Comparison of ENCODE assay signal across 24 cellular contexts in genomic region chr3:51887620-51888019, GRCh38. TPM values are rescaled to one million over a fixed set of nuclear protein-coding genes. Genes with fewer than 3 reads are reported as not detected.
DNase-seq lines count a peak whose midpoint lies in the region; ATAC-seq, FAIRE-seq and TF ChIP-seq lines count a peak whose summit lies in the region.
"Had no signal": no experiment of that assay in that cellular context is flagged by ENCODE, and none has a peak within 500 bp of the region (broad histone marks: within the 10 kb centered on the region; RNA-seq: fewer than 3 reads in every experiment).

No MANE protein-coding gene starts in this region.

- TF ChIP-seq RAD21 in H1 (IDR thresholded peaks at IDR 0.05 in 1 of 2, conservative IDR thresholded peaks at IDR 0.05 in 1 of 2; ENCODE audit: low read depth in 2 of 2, low read length in 2 of 2) = no peak

- no peaks in the 10 kb centered on the region for H3K79me1 ChIP-seq in H1 (ENCODE audit: low read depth, low read length)

- no peak overlapping the region for H3K4ac ChIP-seq in H1 (replicated peaks; ENCODE audit: insufficient read length, low read depth, low read length)

- no peak overlapping the region for H3K4me3 Mint-ChIP-seq in activated naive CD8-positive, alpha-beta T cell treated with anti-CD3 and anti-CD28 coated beads for 36 hours
- H3K4me3 Mint-ChIP-seq: CD8-positive, alpha-beta memory T cell; IgD-negative memory B cell had no signal

- no peak overlapping the region for H3K18ac ChIP-seq in H1 (ENCODE audit: extremely low read depth, low read length)

- H3K9me3 Mint-ChIP-seq in activated naive CD8-positive, alpha-beta T cell treated with anti-CD3 and anti-CD28 coated beads for 36 hours = no peaks in the 10 kb centered on the region
- H3K9me3 Mint-ChIP-seq: CD8-positive, alpha-beta memory T cell; IgD-negative memory B cell had no signal

- CTCF ChIA-PET in PC-3 (lab: Charles Lee) (interaction anchor here (0.5 to 1.0 kb wide), 3 partner anchors 10 to 54 kb away, joined by 3 read pairs; partner anchors contain the start of gene RRP9), H1 (lab: Charles Lee; ENCODE audit: partially characterized antibody) (interaction anchor here (0.9 to 1.4 kb wide), 2 partner anchors 86 to 168 kb away, joined by 3 to 4 read pairs; no protein-coding TSS in a partner anchor)

- H3K27me3 Mint-ChIP-seq in activated naive CD8-positive, alpha-beta T cell treated with anti-CD3 and anti-CD28 coated beads for 36 hours = peaks cover 3% of the 10 kb centered on the region

- no peaks in the 10 kb centered on the region for H3K36me3 ChIP-seq in PC-3 (ENCODE audit: low read depth, low read length)
- H3K36me3 ChIP-seq in H1 (ENCODE audit: control insufficient read depth in 2 of 4, insufficient read depth in 4 of 4, low read length in 3 of 4) = no peaks in the 10 kb centered on the region
- H3K36me3 ChIP-seq: BLaER1 had no signal

- H3K4me1 ChIP-seq in PC-3 (ENCODE audit: insufficient read depth, low read length) (peaks cover 16% of the 10 kb centered on the region), H1 (replicated peaks in 1 of 4; ENCODE audit: control insufficient read depth in 3 of 4, insufficient read depth in 4 of 4, low read length in 3 of 4) (no peaks in the 10 kb centered on the region)

- no peak overlapping the region for H3K27ac Mint-ChIP-seq in activated naive CD8-positive, alpha-beta T cell treated with anti-CD3 and anti-CD28 coated beads for 36 hours
- H3K27ac Mint-ChIP-seq: CD8-positive, alpha-beta memory T cell; IgD-negative memory B cell had no signal

- H2BK5ac ChIP-seq in H1 (ENCODE audit: low read depth, low read length) = no peak overlapping the region

- H3K56ac ChIP-seq in H1 (replicated peaks; ENCODE audit: insufficient read length, low read depth, low read length) = no peak overlapping the region

- in situ Hi-C loops in Caki2 (cut with HindIII; ENCODE audit: low pct_unique_long_range_greater_than_20kb, low sequenced_read_pairs) = no loop called here

- H2BK20ac ChIP-seq in H1 (ENCODE audit: low read length) = no peak overlapping the region

- DNase-seq in Caki2 (ENCODE audit: low read depth) = peak; percentile 7
- DNase-seq in PC-3 = peak; percentile 90
- DNase-seq in H1 (ENCODE audit: low read depth in 1 of 2, low spot score in 2 of 2) = no peak
- DNase-seq in mucosa of gallbladder (ENCODE audit: low spot score) = peak; percentile 28
- DNase-seq in activated naive CD8-positive, alpha-beta T cell treated with anti-CD3 and anti-CD28 coated beads for 36 hours = no peak
- DNase-seq in C1 segment of cervical spinal cord (lab: John Stamatoyannopoulos, UW) = no peak
- DNase-seq: CD8-positive, alpha-beta memory T cell; GF-D8; Kasumi-1; NCI-H1417 treated with DMSO at 0.1 percent for 48 hours; NCI-H1930; NCI-H446; NCI-H69; OCI-M1 had no signal

- H4K5ac ChIP-seq in H1 (ENCODE audit: insufficient read length, low read depth, low read length) = no peak overlapping the region

- no peaks in the 10 kb centered on the region for H3K79me2 ChIP-seq in PC-3 (ENCODE audit: low read length)
- no peaks in the 10 kb centered on the region for H3K79me2 ChIP-seq in H1 (ENCODE audit: control insufficient read depth in 1 of 2, insufficient read depth in 2 of 2, low read length in 2 of 2)

- FAIRE-seq in H1 (lab: Jason Lieb, UNC) = no peak
- FAIRE-seq: GM12891 had no signal

- TF ChIP-seq CTCF in PC-3 (conservative IDR thresholded peaks at IDR 0.05; ENCODE audit: low read depth, low read length) (no peak), H1 (IDR thresholded peaks at IDR 0.05; ENCODE audit: control extremely low read depth in 1 of 3, insufficient read depth in 1 of 3, low read depth in 1 of 3, low read length in 3 of 3) (no peak)

- H3K4me2 ChIP-seq in PC-3 (ENCODE audit: low read length) = peak overlapping the region; percentile 10
- no peak overlapping the region for H3K4me2 ChIP-seq in H1 (ENCODE audit: insufficient read depth in 1 of 2, low read depth in 2 of 2, low read length in 2 of 2)
- H3K4me2 ChIP-seq: BLaER1 had no signal

- H4K8ac ChIP-seq in H1 (ENCODE audit: extremely low read depth, insufficient read depth, low read length) = no peak overlapping the region

- POLR2A ChIA-PET in PC-3 (lab: Charles Lee; ENCODE audit: unreplicated experiment) (no interaction called here), H1 (lab: Charles Lee; ENCODE audit: partially characterized antibody) (no interaction called here)

- no peak for TF ChIP-seq EP300 in H1 (IDR thresholded peaks at IDR 0.05; ENCODE audit: borderline replicate concordance in 1 of 2, low read depth in 2 of 2, low read length in 2 of 2)

- 89% methylated on average over 2 of the region's 2 CpGs; no CpG with 5 or more reads in 1 of the 2 experiments for WGBS in H1 (ENCODE audit: extremely low coverage in 1 of 2, insufficient coverage in 1 of 2, insufficient read length in 1 of 2, insufficient replicate concordance in 2 of 2, low coverage in 1 of 2, low lambda C conversion rate in 2 of 2, missing lambda C conversion rate in 1 of 2), 2 experiments

- H3K27me3 ChIP-seq in PC-3 (ENCODE audit: low read length) = peaks cover 2% of the 10 kb centered on the region; the same call in 1 of the 2 replicates
- H3K27me3 ChIP-seq in H1 (replicated peaks in 1 of 4; ENCODE audit: control insufficient read depth in 3 of 4, extremely low read depth in 1 of 4, insufficient read depth in 3 of 4, low read length in 3 of 4) = no peaks in the 10 kb centered on the region; a peak in 1 of 7 replicates
- H3K27me3 ChIP-seq: BLaER1 had no signal

- no peak overlapping the region for H3K23ac ChIP-seq in H1 (ENCODE audit: insufficient read length)

- no peak overlapping the region for H3K14ac ChIP-seq in H1 (ENCODE audit: insufficient read length)

- no peak overlapping the region for H2AFZ ChIP-seq in PC-3 (ENCODE audit: low read length)
- peak overlapping the region; percentile 72; the same call in 1 of the 2 replicates for H2AFZ ChIP-seq in H1 (ENCODE audit: low read length)

- peaks cover 4% of the 10 kb centered on the region for H3K4me1 Mint-ChIP-seq in activated naive CD8-positive, alpha-beta T cell treated with anti-CD3 and anti-CD28 coated beads for 36 hours
- H3K4me1 Mint-ChIP-seq: IgD-negative memory B cell had no signal

- H2AK5ac ChIP-seq in H1 (ENCODE audit: low read depth, low read length) = no peak overlapping the region

- intact Hi-C loops in PC-3 (cut with micrococcal nuclease) = no loop called here

- ATAC-seq in PC-3 (peak; percentile 90), GM21360 (IDR thresholded peaks at IDR 0.05; ENCODE audit: unreplicated experiment) (no peak), GM21825 (IDR thresholded peaks at IDR 0.05; ENCODE audit: unreplicated experiment) (no peak)

- H3K9ac ChIP-seq in PC-3 (ENCODE audit: low read length) = no peak overlapping the region
- no peak overlapping the region for H3K9ac ChIP-seq in H1 (replicated peaks in 1 of 4; ENCODE audit: extremely low read depth in 1 of 4, low read depth in 3 of 4, low read length in 3 of 4)
- H3K9ac ChIP-seq: BLaER1 had no signal

- H3F3A ChIP-seq in PC-3 (ENCODE audit: low read length, unreplicated experiment) = no peaks in the 10 kb centered on the region

- no peaks in the 10 kb centered on the region for H4K20me1 ChIP-seq in PC-3 (ENCODE audit: low read length)
- H4K20me1 ChIP-seq in H1 (replicated peaks in 1 of 2; ENCODE audit: control insufficient read depth in 1 of 2, insufficient read depth in 2 of 2, low read length in 2 of 2) = no peaks in the 10 kb centered on the region
- H4K20me1 ChIP-seq: BLaER1 had no signal

- H3K4me3 ChIP-seq in PC-3 (ENCODE audit: low read length) (no peak overlapping the region), H1 (ENCODE audit: extremely low read depth in 1 of 4, insufficient read depth in 2 of 4, low read depth in 3 of 4, low read length in 4 of 4) (no peak overlapping the region)
- H3K4me3 ChIP-seq: BLaER1 had no signal

- no peaks in the 10 kb centered on the region for H3K9me3 ChIP-seq in PC-3 (ENCODE audit: low read length)
- peaks cover 0 to 2% of the 10 kb centered on the region in 2 experiments; a peak in 1 of 4 replicates for H3K9me3 ChIP-seq in H1 (ENCODE audit: insufficient read depth in 2 of 2, low read depth in 1 of 2, low read length in 1 of 2)
- H3K9me3 ChIP-seq: BLaER1 had no signal

- no peak overlapping the region for H2BK12ac ChIP-seq in H1 (ENCODE audit: low read depth, low read length)

- no peaks in the 10 kb centered on the region for H3K36me3 Mint-ChIP-seq in activated naive CD8-positive, alpha-beta T cell treated with anti-CD3 and anti-CD28 coated beads for 36 hours

- no peaks in the 10 kb centered on the region for H3K9me2 ChIP-seq in PC-3 (replicated peaks; ENCODE audit: low read length)

- H3K27ac ChIP-seq in PC-3 (ENCODE audit: low read length) (no peak overlapping the region), H1 (ENCODE audit: low read depth, low read length) (no peak overlapping the region)
- H3K27ac ChIP-seq: BLaER1 had no signal

- no peak overlapping the region for H2BK15ac ChIP-seq in H1 (ENCODE audit: low read length)

- no peaks in the 10 kb centered on the region for H3K23me2 ChIP-seq in H1 (ENCODE audit: low read depth, low read length)

- H2BK120ac ChIP-seq in H1 (replicated peaks; ENCODE audit: low read depth, low read length) = no peak overlapping the region

- H4K91ac ChIP-seq in H1 (replicated peaks; ENCODE audit: insufficient read length, low read length) = no peak overlapping the region

- TF ChIP-seq POLR2A in H1 (IDR thresholded peaks at IDR 0.05; ENCODE audit: control extremely low read depth in 1 of 2, low read depth in 2 of 2, low read length in 2 of 2) = no peak

- no TSS peak for BruUV-seq in PC-3 (replicated peaks; lab: Mats Ljungman, UMichigan)

RNA-seq across cellular contexts. Expression of gene IQCF5, which starts 12.2 kb away (rescaled TPM):
- total RNA-seq in Caki2 (2014; rRNA removed; shearing (Covaris generic); ENCODE audit: low replicate concordance) = not detected in 2 replicates
- not detected in 2 replicates for total RNA-seq in PC-3 (2014; rRNA removed)
- total RNA-seq in H1 (2021; fragmentation: NEBNext Ultra II Directional; extraction: Animal tissue kit (Norgen Biotek cat#: 25700)) = not detected in 2 replicates
- not detected in 2 replicates for polyA plus RNA-seq in H1 (2011; rRNA removed)
- polyA plus RNA-seq in H1 (2011; cell fraction: cytosol; rRNA removed) = not detected
- polyA plus RNA-seq in H1 (2011; cell fraction: nucleus; rRNA removed) = not detected
- not detected in 4 replicates for polyA plus RNA-seq in H1 (2012, experiment 1 of 2)
- not detected for polyA plus RNA-seq in H1 (2012, experiment 2 of 2)
- polyA plus RNA-seq in H1 (2013, experiment 1 of 2) = not detected
- polyA plus RNA-seq in H1 (2013, experiment 2 of 2) = not detected
- not detected in 2 replicates for polyA minus RNA-seq in H1 (2011; rRNA and poly(A)+ RNA removed)
- polyA minus RNA-seq in H1 (2011; cell fraction: cytosol; rRNA and poly(A)+ RNA removed) = not detected
- not detected for polyA minus RNA-seq in H1 (2011; cell fraction: nucleus; rRNA and poly(A)+ RNA removed)
- total RNA-seq in mucosa of gallbladder = not detected
- total RNA-seq in activated naive CD8-positive, alpha-beta T cell treated with anti-CD3 and anti-CD28 coated beads for 36 hours = not detected
- total RNA-seq: A172; CD8-positive, alpha-beta memory T cell; Daoy; H4; HT1080; SK-MEL-5 had no signal
- polyA plus RNA-seq: CD8-positive, alpha-beta memory T cell; IgD-negative memory B cell had no signal

RNA-seq across cellular contexts. Expression of gene IQCF1, which starts 15.5 kb away (rescaled TPM):
- total RNA-seq in Caki2 (2014; rRNA removed; shearing (Covaris generic); ENCODE audit: low replicate concordance) = not detected in 2 replicates
- total RNA-seq in PC-3 (2014; rRNA removed) = 0.22 TPM in 1 of 2 replicates, not detected in the other
- total RNA-seq in H1 (2021; fragmentation: NEBNext Ultra II Directional; extraction: Animal tissue kit (Norgen Biotek cat#: 25700)) = not detected in 2 replicates
- polyA plus RNA-seq in H1 (2011; rRNA removed) = not detected in 2 replicates
- polyA plus RNA-seq in H1 (2011; cell fraction: cytosol; rRNA removed) = not detected
- polyA plus RNA-seq in H1 (2011; cell fraction: nucleus; rRNA removed) = not detected
- not detected in 4 replicates for polyA plus RNA-seq in H1 (2012, experiment 1 of 2)
- not detected for polyA plus RNA-seq in H1 (2012, experiment 2 of 2)
- polyA plus RNA-seq in H1 (2013, experiment 1 of 2) = not detected
- not detected for polyA plus RNA-seq in H1 (2013, experiment 2 of 2)
- not detected in 2 replicates for polyA minus RNA-seq in H1 (2011; rRNA and poly(A)+ RNA removed)
- polyA minus RNA-seq in H1 (2011; cell fraction: cytosol; rRNA and poly(A)+ RNA removed) = not detected
- not detected for polyA minus RNA-seq in H1 (2011; cell fraction: nucleus; rRNA and poly(A)+ RNA removed)
- total RNA-seq in mucosa of gallbladder = not detected
- not detected for total RNA-seq in activated naive CD8-positive, alpha-beta T cell treated with anti-CD3 and anti-CD28 coated beads for 36 hours
- total RNA-seq: A172; CD8-positive, alpha-beta memory T cell; Daoy; H4; SK-MEL-5 had no signal
- polyA plus RNA-seq: CD8-positive, alpha-beta memory T cell; IgD-negative memory B cell had no signal

RNA-seq across cellular contexts. Expression of gene IQCF2, which starts 26.2 kb away (rescaled TPM):
- not detected in 2 replicates for total RNA-seq in Caki2 (2014; rRNA removed; shearing (Covaris generic); ENCODE audit: low replicate concordance)
- total RNA-seq in PC-3 (2014; rRNA removed) (not detected in 2 replicates), mucosa of gallbladder (not detected)
- total RNA-seq in H1 (2021; fragmentation: NEBNext Ultra II Directional; extraction: Animal tissue kit (Norgen Biotek cat#: 25700)) = not detected in 2 replicates
- not detected in 2 replicates for polyA plus RNA-seq in H1 (2011; rRNA removed)
- polyA plus RNA-seq in H1 (2011; cell fraction: cytosol; rRNA removed) = not detected
- polyA plus RNA-seq in H1 (2011; cell fraction: nucleus; rRNA removed) = not detected
- not detected in 4 replicates for polyA plus RNA-seq in H1 (2012, experiment 1 of 2)
- polyA plus RNA-seq in H1 (2012, experiment 2 of 2) = not detected
- polyA plus RNA-seq in H1 (2013, experiment 1 of 2) = not detected
- not detected for polyA plus RNA-seq in H1 (2013, experiment 2 of 2)
- polyA minus RNA-seq in H1 (2011; rRNA and poly(A)+ RNA removed) = not detected in 2 replicates
- polyA minus RNA-seq in H1 (2011; cell fraction: cytosol; rRNA and poly(A)+ RNA removed) = not detected
- not detected for polyA minus RNA-seq in H1 (2011; cell fraction: nucleus; rRNA and poly(A)+ RNA removed)
- total RNA-seq in activated naive CD8-positive, alpha-beta T cell treated with anti-CD3 and anti-CD28 coated beads for 36 hours = not detected
- total RNA-seq: A172; CD8-positive, alpha-beta memory T cell; Daoy; H4; HT1080; SK-MEL-5 had no signal
- polyA plus RNA-seq: CD8-positive, alpha-beta memory T cell; IgD-negative memory B cell had no signal

RNA-seq across cellular contexts. Expression of gene RRP9, which starts 54.1 kb away (rescaled TPM):
- total RNA-seq in Caki2 (2014; rRNA removed; shearing (Covaris generic); ENCODE audit: low replicate concordance) = 28.9 and 34.6 TPM in 2 replicates
- total RNA-seq in PC-3 (2014; rRNA removed) (95.0 and 112 TPM in 2 replicates), mucosa of gallbladder (11.9 TPM)
- 55.6 TPM in 2 replicates for total RNA-seq in H1 (2021; fragmentation: NEBNext Ultra II Directional; extraction: Animal tissue kit (Norgen Biotek cat#: 25700))
- 68.9 and 81.8 TPM in 2 replicates for polyA plus RNA-seq in H1 (2011; rRNA removed)
- 59.0 TPM for polyA plus RNA-seq in H1 (2011; cell fraction: cytosol; rRNA removed)
- polyA plus RNA-seq in H1 (2011; cell fraction: nucleus; rRNA removed) = 86.8 TPM
- polyA plus RNA-seq in H1 (2012, experiment 1 of 2) = 46.0 to 61.5 TPM (median 59.8 TPM) in 4 replicates
- polyA plus RNA-seq in H1 (2012, experiment 2 of 2) = 72.4 TPM
- 27.6 TPM for polyA plus RNA-seq in H1 (2013, experiment 1 of 2)
- 26.9 TPM for polyA plus RNA-seq in H1 (2013, experiment 2 of 2)
- 24.7 and 27.2 TPM in 2 replicates for polyA minus RNA-seq in H1 (2011; rRNA and poly(A)+ RNA removed)
- 24.2 TPM for polyA minus RNA-seq in H1 (2011; cell fraction: cytosol; rRNA and poly(A)+ RNA removed)
- polyA minus RNA-seq in H1 (2011; cell fraction: nucleus; rRNA and poly(A)+ RNA removed) = 10.5 TPM
- total RNA-seq in activated naive CD8-positive, alpha-beta T cell treated with anti-CD3 and anti-CD28 coated beads for 36 hours = 10 to 100 TPM; 74.0 to 83.0 TPM

RNA-seq across cellular contexts. Expression of gene PARP3, which starts 54.5 kb away (rescaled TPM):
- total RNA-seq in Caki2 (2014; rRNA removed; shearing (Covaris generic); ENCODE audit: low replicate concordance) = 29.4 and 30.0 TPM in 2 replicates
- 19.3 and 30.5 TPM in 2 replicates for total RNA-seq in PC-3 (2014; rRNA removed)
- total RNA-seq in H1 (2021; fragmentation: NEBNext Ultra II Directional; extraction: Animal tissue kit (Norgen Biotek cat#: 25700)) = 1.1 and 1.3 TPM in 2 replicates
- polyA plus RNA-seq in H1 (2011; rRNA removed) = 1.6 and 2.1 TPM in 2 replicates
- 2.0 TPM for polyA plus RNA-seq in H1 (2011; cell fraction: cytosol; rRNA removed)
- polyA plus RNA-seq in H1 (2011; cell fraction: nucleus; rRNA removed) = 6.3 TPM
- polyA plus RNA-seq in H1 (2012, experiment 1 of 2) = 0.95 to 2.4 TPM (median 1.3 TPM) in 4 replicates
- polyA plus RNA-seq in H1 (2012, experiment 2 of 2) = 0.91 TPM
- polyA plus RNA-seq in H1 (2013, experiment 1 of 2) = 1.6 TPM
- polyA plus RNA-seq in H1 (2013, experiment 2 of 2) = 0.75 TPM
- polyA minus RNA-seq in H1 (2011; rRNA and poly(A)+ RNA removed) = 0.60 and 0.98 TPM in 2 replicates
- 2.1 TPM for polyA minus RNA-seq in H1 (2011; cell fraction: cytosol; rRNA and poly(A)+ RNA removed)
- 1.6 TPM for polyA minus RNA-seq in H1 (2011; cell fraction: nucleus; rRNA and poly(A)+ RNA removed)
- 25.4 TPM for total RNA-seq in mucosa of gallbladder
- 10 to 100 TPM; 13.9 to 15.6 TPM for total RNA-seq in activated naive CD8-positive, alpha-beta T cell treated with anti-CD3 and anti-CD28 coated beads for 36 hours

Comparison
In these comparisons a context has a peak if more than half of its experiments do, and no peak if none do; other contexts are left out.
1. DNase-seq: peak in Caki2 (single experiment), PC-3 (single experiment) and mucosa of gallbladder (single experiment); none in H1 (0 of 2), activated naive CD8-positive, alpha-beta T cell treated with anti-CD3 and anti-CD28 coated beads for 36 hours (single experiment) and C1 segment of cervical spinal cord (0 of 14).